In genomic region chr9:33131505-33132248, GRCh38 we compare ENCODE assay signal across 9 cellular contexts. TPM values are rescaled to one million over a fixed set of nuclear protein-coding genes. Genes with fewer than 3 reads are reported as not detected.
DNase-seq lines count a peak whose midpoint lies in the region; ATAC-seq and TF ChIP-seq lines count a peak whose summit lies in the region.
"Had no signal": no experiment of that assay in that cellular context is flagged by ENCODE, and none has a peak within 500 bp of the region (broad histone marks: within the 10 kb centered on the region; RNA-seq: fewer than 3 reads in every experiment).

No MANE protein-coding gene starts in this region.

- POLR2A ChIA-PET in CD4-positive, alpha-beta T cell (lab: Charles Lee) = no interaction called here
- POLR2A ChIA-PET in naive thymus-derived CD8-positive, alpha-beta T cell (lab: Charles Lee) = interaction anchor here (0.9 to 1.3 kb wide), 2 partner anchors 9 to 32 kb away, joined by 3 to 7 read pairs; no protein-coding TSS in a partner anchor

- no peak for TF ChIP-seq POLR2A in Peyer's patch (IDR thresholded peaks at IDR 0.05)

- no peak overlapping the region for H3K4me3 Mint-ChIP-seq in CD4-positive, alpha-beta T cell
- no peak overlapping the region for H3K4me3 Mint-ChIP-seq in naive thymus-derived CD8-positive, alpha-beta T cell

- H3K4me1 ChIP-seq in GM23248 (ENCODE audit: insufficient read depth) (peaks cover 24% of the 10 kb centered on the region), ascending aorta (peaks cover 0 to 33% of the 10 kb centered on the region in 2 donors), Peyer's patch (peaks cover 0 to 62% (median 20%) of the 10 kb centered on the region in 4 donors)

- H3K27me3 ChIP-seq in CD4-positive, alpha-beta T cell (ENCODE audit: control insufficient read depth, insufficient read depth, low read length) = no peaks in the 10 kb centered on the region
- no peaks in the 10 kb centered on the region for H3K27me3 ChIP-seq in GM23248 (replicated peaks; ENCODE audit: insufficient read depth)
- no peaks in the 10 kb centered on the region for H3K27me3 ChIP-seq in ascending aorta
- no peaks in the 10 kb centered on the region for H3K27me3 ChIP-seq in Peyer's patch
- H3K27me3 ChIP-seq: esophagus muscularis mucosa had no signal

- H3K27me3 Mint-ChIP-seq in CD4-positive, alpha-beta T cell = no peaks in the 10 kb centered on the region
- H3K27me3 Mint-ChIP-seq in naive thymus-derived CD8-positive, alpha-beta T cell = no peaks in the 10 kb centered on the region

- CTCF ChIA-PET in CD4-positive, alpha-beta T cell (lab: Charles Lee) = no interaction called here

- H3K79me2 ChIP-seq in GM23248 (ENCODE audit: insufficient read depth) = peaks cover 97% of the 10 kb centered on the region

- DNase-seq in CD4-positive, alpha-beta T cell = no peak
- DNase-seq in GM23248 = no peak
- peak in 1 of 2 donors; percentile 7 for DNase-seq in ascending aorta (ENCODE audit: low spot score in 2 of 2)
- DNase-seq in naive thymus-derived CD8-positive, alpha-beta T cell = no peak
- DNase-seq in Peyer's patch = no peak
- DNase-seq: aorta had no signal

- TF ChIP-seq CTCF in CD4-positive, alpha-beta T cell (IDR thresholded peaks at IDR 0.05) = no peak
- TF ChIP-seq CTCF in ascending aorta (IDR thresholded peaks at IDR 0.05) = no peak
- TF ChIP-seq CTCF in Peyer's patch (IDR thresholded peaks at IDR 0.05) = no peak

- peak overlapping the region; percentile 2 for H3K27ac Mint-ChIP-seq in CD4-positive, alpha-beta T cell
- peak overlapping the region in 9 of 10 donors; percentile 40 to 95 (median 74) for H3K27ac Mint-ChIP-seq in naive thymus-derived CD8-positive, alpha-beta T cell

- peaks cover 80% of the 10 kb centered on the region for H3K36me3 Mint-ChIP-seq in CD4-positive, alpha-beta T cell (ENCODE audit: low read depth)
- peaks cover 0 to 80% (median 28%) of the 10 kb centered on the region in 3 donors for H3K36me3 Mint-ChIP-seq in naive thymus-derived CD8-positive, alpha-beta T cell

- no peak overlapping the region for H3K27ac ChIP-seq in CD4-positive, alpha-beta T cell (ENCODE audit: low read depth, low read length)
- H3K27ac ChIP-seq in GM23248 (peak overlapping the region; percentile 79), ascending aorta (peak overlapping the region; percentile 24 to 49), Peyer's patch (peak overlapping the region in 2 of 4 donors; percentile 34 to 79)

- H3K4me1 Mint-ChIP-seq in CD4-positive, alpha-beta T cell (ENCODE audit: low read depth) = peaks cover 35% of the 10 kb centered on the region
- peaks cover 17 to 85% (median 53%) of the 10 kb centered on the region in 4 donors for H3K4me1 Mint-ChIP-seq in naive thymus-derived CD8-positive, alpha-beta T cell

- intact Hi-C loops in CD4-positive, alpha-beta T cell (cut with DNase I, micrococcal nuclease) = loop anchor here (2.0 to 5.0 kb wide), 3 partner anchors 33 to 36 kb away; partner anchors contain the start of gene B4GALT1 (in 1 of the 2)
- intact Hi-C loops in ascending aorta (cut with DNase I) = loop anchor here (5.0 kb wide), 2 partner anchors 71 to 96 kb away; no protein-coding TSS in a partner anchor

- no peak overlapping the region for H2AFZ ChIP-seq in GM23248

- no peaks in the 10 kb centered on the region for H3K9me3 Mint-ChIP-seq in CD4-positive, alpha-beta T cell
- no peaks in the 10 kb centered on the region for H3K9me3 Mint-ChIP-seq in naive thymus-derived CD8-positive, alpha-beta T cell

- peak overlapping the region; percentile 61 for H3K9ac ChIP-seq in GM23248

- H3K36me3 ChIP-seq in GM23248 (ENCODE audit: low read depth) (peaks cover 32% of the 10 kb centered on the region), ascending aorta (peaks cover 40 to 78% of the 10 kb centered on the region in 2 donors), Peyer's patch (peaks cover 0 to 43% (median 0%) of the 10 kb centered on the region in 3 donors)

- H3F3A ChIP-seq in GM23248 (ENCODE audit: insufficient read depth) = peaks cover 62% of the 10 kb centered on the region

- in situ Hi-C loops in GM23248 (cut with MboI) = no loop called here

- 0 out of 2 replicates have a peak overlapping the region, but pooled peaks have one; percentile 13 for H3K4me3 ChIP-seq in GM23248
- no peak overlapping the region for H3K4me3 ChIP-seq in ascending aorta
- H3K4me3 ChIP-seq in Peyer's patch = no peak overlapping the region
- H3K4me3 ChIP-seq: esophagus muscularis mucosa had no signal

- no peaks in the 10 kb centered on the region for H3K9me3 ChIP-seq in CD4-positive, alpha-beta T cell (ENCODE audit: control insufficient read depth, low read length)
- H3K9me3 ChIP-seq in GM23248 (ENCODE audit: low read depth) (no peaks in the 10 kb centered on the region), ascending aorta (no peaks in the 10 kb centered on the region), Peyer's patch (no peaks in the 10 kb centered on the region)
- H3K9me3 ChIP-seq: esophagus muscularis mucosa had no signal

- H3K9me2 ChIP-seq in GM23248 (ENCODE audit: insufficient read depth) = no peaks in the 10 kb centered on the region

- ATAC-seq in CD4-positive, alpha-beta T cell (ENCODE audit: poor library complexity) = no peak
- ATAC-seq in naive thymus-derived CD8-positive, alpha-beta T cell = no peak
- ATAC-seq in HG02870 (IDR thresholded peaks at IDR 0.05; ENCODE audit: unreplicated experiment) (no peak), GM18511 (IDR thresholded peaks at IDR 0.05; ENCODE audit: unreplicated experiment) (no peak)

- no peaks in the 10 kb centered on the region for H4K20me1 ChIP-seq in GM23248 (ENCODE audit: insufficient read depth)

- peak overlapping the region; percentile 41 for H3K4me2 ChIP-seq in GM23248 (ENCODE audit: unreplicated experiment)

RNA-seq across cellular contexts. Expression of gene B4GALT1, which starts 35.5 kb away (rescaled TPM):
- 10 to 100 TPM; 74.7 to 77.0 TPM for total RNA-seq in CD4-positive, alpha-beta T cell
- 70.8 and 74.3 TPM in 2 replicates for total RNA-seq in GM23248 (2014; rRNA removed; shearing (Covaris generic))
- polyA plus RNA-seq in GM23248 (2016; fragmentation: Nextera tagmentation; extraction: Ambion mirVana) = 139 and 140 TPM in 2 replicates
- total RNA-seq in ascending aorta = 100 TPM
- 10 to 100 TPM; 28.7 to 30.8 TPM for total RNA-seq in naive thymus-derived CD8-positive, alpha-beta T cell
- polyA plus RNA-seq in naive thymus-derived CD8-positive, alpha-beta T cell = 10 to 100 TPM; 15.1 to 24.2 (median 18.6) TPM
- 10 to 100 TPM; 26.4 to 65.3 (median 44.1) TPM for total RNA-seq in Peyer's patch

RNA-seq across cellular contexts. Expression of gene SMU1, which starts 55.2 kb away (rescaled TPM):
- 10 to 100 TPM; 25.1 to 26.0 TPM for total RNA-seq in CD4-positive, alpha-beta T cell
- 23.1 and 26.3 TPM in 2 replicates for total RNA-seq in GM23248 (2014; rRNA removed; shearing (Covaris generic))
- polyA plus RNA-seq in GM23248 (2016; fragmentation: Nextera tagmentation; extraction: Ambion mirVana) = 18.6 and 20.9 TPM in 2 replicates
- total RNA-seq in ascending aorta (7.2 TPM), Peyer's patch (10 to 100 TPM in 3 of 4 donors, 1 to 10 TPM in 1; 9.3 to 17.3 (median 10.9) TPM)
- total RNA-seq in naive thymus-derived CD8-positive, alpha-beta T cell = 10 to 100 TPM; 29.5 to 30.9 TPM
- 10 to 100 TPM; 19.5 to 24.3 (median 23.7) TPM for polyA plus RNA-seq in naive thymus-derived CD8-positive, alpha-beta T cell
